1 cellular context compared by ENCODE assay signal in genomic region chr14:100304825-100305445, GRCh38.
TF ChIP-seq lines count a peak whose summit lies in the region.

No MANE protein-coding gene starts in this region.

TF ChIP-seq in HEK293, 187 proteins besides CTCF, POLR2A, EP300 and RAD21 (continued from another document and continues in another):
- TF ChIP-seq, protein P1, sequence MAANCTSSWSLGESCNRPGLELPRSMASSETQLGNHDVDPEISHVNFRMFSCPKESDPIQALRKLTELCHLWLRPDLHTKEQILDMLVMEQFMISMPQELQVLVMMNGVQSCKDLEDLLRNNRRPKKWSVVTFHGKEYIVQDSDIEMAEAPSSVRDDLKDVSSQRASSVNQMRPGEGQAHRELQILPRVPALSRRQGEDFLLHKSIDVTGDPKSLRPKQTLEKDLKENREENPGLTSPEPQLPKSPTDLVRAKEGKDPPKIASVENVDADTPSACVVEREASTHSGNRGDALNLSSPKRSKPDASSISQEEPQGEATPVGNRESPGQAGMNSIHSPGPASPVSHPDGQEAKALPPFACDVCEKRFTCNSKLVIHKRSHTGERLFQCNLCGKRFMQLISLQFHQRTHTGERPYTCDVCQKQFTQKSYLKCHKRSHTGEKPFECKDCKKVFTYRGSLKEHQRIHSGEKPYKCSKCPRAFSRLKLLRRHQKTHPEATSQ (tag by site-specific recombination; IDR thresholded peaks at IDR 0.05) = no peak
- no peak for TF ChIP-seq ZNF138 (tag by site-specific recombination; IDR thresholded peaks at IDR 0.05; ENCODE audit: borderline replicate concordance)
- no peak for TF ChIP-seq ZNF362 (tag by site-specific recombination; IDR thresholded peaks at IDR 0.05)
- TF ChIP-seq GFI1B (tag by site-specific recombination; IDR thresholded peaks at IDR 0.05) = no peak
- no peak for TF ChIP-seq TRIM28 (IDR thresholded peaks at IDR 0.05; ENCODE audit: borderline replicate concordance, low read length)
- TF ChIP-seq SP3 (tag by site-specific recombination; IDR thresholded peaks at IDR 0.05) = peak; percentile 60
- TF ChIP-seq ZNF140 (tag by site-specific recombination; IDR thresholded peaks at IDR 0.05) = no peak
- no peak for TF ChIP-seq GLI4 (tag by site-specific recombination; IDR thresholded peaks at IDR 0.05)
- TF ChIP-seq KLF10 (tag by site-specific recombination; IDR thresholded peaks at IDR 0.05) = peak; percentile 17; the same call in 1 of the 2 replicates
- TF ChIP-seq ZNF76 (tag by site-specific recombination; IDR thresholded peaks at IDR 0.05; ENCODE audit: borderline replicate concordance, low read depth) = no peak
- peak; percentile 65 for TF ChIP-seq PRDM10 (tag by site-specific recombination; IDR thresholded peaks at IDR 0.05)
- TF ChIP-seq, protein P2, sequence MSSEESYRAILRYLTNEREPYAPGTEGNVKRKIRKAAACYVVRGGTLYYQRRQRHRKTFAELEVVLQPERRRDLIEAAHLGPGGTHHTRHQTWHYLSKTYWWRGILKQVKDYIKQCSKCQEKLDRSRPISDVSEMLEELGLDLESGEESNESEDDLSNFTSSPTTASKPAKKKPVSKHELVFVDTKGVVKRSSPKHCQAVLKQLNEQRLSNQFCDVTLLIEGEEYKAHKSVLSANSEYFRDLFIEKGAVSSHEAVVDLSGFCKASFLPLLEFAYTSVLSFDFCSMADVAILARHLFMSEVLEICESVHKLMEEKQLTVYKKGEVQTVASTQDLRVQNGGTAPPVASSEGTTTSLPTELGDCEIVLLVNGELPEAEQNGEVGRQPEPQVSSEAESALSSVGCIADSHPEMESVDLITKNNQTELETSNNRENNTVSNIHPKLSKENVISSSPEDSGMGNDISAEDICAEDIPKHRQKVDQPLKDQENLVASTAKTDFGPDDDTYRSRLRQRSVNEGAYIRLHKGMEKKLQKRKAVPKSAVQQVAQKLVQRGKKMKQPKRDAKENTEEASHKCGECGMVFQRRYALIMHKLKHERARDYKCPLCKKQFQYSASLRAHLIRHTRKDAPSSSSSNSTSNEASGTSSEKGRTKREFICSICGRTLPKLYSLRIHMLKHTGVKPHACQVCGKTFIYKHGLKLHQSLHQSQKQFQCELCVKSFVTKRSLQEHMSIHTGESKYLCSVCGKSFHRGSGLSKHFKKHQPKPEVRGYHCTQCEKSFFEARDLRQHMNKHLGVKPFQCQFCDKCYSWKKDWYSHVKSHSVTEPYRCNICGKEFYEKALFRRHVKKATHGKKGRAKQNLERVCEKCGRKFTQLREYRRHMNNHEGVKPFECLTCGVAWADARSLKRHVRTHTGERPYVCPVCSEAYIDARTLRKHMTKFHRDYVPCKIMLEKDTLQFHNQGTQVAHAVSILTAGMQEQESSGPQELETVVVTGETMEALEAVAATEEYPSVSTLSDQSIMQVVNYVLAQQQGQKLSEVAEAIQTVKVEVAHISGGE (tag by site-specific recombination; conservative IDR thresholded peaks at IDR 0.05; ENCODE audit: low read depth) = no peak
- no peak for TF ChIP-seq ZNF623 (tag by site-specific recombination; IDR thresholded peaks at IDR 0.05)
- no peak for TF ChIP-seq ZNF24 (tag by site-specific recombination; IDR thresholded peaks at IDR 0.05)
- TF ChIP-seq, protein P3, sequence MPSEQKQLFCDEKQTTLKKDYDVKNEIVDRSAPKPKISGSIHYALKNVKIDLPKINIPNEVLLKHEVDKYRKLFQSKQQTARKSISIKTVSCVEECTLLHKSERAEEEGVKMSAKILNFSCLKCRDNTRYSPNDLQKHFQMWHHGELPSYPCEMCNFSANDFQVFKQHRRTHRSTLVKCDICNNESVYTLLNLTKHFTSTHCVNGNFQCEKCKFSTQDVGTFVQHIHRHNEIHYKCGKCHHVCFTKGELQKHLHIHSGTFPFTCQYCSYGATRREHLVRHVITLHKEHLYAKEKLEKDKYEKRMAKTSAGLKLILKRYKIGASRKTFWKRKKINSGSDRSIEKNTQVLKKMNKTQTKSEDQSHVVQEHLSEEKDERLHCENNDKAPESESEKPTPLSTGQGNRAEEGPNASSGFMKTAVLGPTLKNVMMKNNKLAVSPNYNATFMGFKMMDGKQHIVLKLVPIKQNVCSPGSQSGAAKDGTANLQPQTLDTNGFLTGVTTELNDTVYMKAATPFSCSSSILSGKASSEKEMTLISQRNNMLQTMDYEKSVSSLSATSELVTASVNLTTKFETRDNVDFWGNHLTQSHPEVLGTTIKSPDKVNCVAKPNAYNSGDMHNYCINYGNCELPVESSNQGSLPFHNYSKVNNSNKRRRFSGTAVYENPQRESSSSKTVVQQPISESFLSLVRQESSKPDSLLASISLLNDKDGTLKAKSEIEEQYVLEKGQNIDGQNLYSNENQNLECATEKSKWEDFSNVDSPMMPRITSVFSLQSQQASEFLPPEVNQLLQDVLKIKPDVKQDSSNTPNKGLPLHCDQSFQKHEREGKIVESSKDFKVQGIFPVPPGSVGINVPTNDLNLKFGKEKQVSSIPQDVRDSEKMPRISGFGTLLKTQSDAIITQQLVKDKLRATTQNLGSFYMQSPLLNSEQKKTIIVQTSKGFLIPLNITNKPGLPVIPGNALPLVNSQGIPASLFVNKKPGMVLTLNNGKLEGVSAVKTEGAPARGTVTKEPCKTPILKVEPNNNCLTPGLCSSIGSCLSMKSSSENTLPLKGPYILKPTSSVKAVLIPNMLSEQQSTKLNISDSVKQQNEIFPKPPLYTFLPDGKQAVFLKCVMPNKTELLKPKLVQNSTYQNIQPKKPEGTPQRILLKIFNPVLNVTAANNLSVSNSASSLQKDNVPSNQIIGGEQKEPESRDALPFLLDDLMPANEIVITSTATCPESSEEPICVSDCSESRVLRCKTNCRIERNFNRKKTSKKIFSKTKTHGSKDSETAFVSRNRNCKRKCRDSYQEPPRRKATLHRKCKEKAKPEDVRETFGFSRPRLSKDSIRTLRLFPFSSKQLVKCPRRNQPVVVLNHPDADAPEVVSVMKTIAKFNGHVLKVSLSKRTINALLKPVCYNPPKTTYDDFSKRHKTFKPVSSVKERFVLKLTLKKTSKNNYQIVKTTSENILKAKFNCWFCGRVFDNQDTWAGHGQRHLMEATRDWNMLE (tag by site-specific recombination; conservative IDR thresholded peaks at IDR 0.05; ENCODE audit: low read depth) = no peak
- no peak for TF ChIP-seq ZNF292 (tag by site-specific recombination; IDR thresholded peaks at IDR 0.05; ENCODE audit: borderline replicate concordance, low read depth)
- peak; percentile 64 for TF ChIP-seq ZNF600 (tag by site-specific recombination; IDR thresholded peaks at IDR 0.05)
- TF ChIP-seq PRDM6 (tag by site-specific recombination; IDR thresholded peaks at IDR 0.05) = no peak
- TF ChIP-seq REPIN1 (tag by site-specific recombination; IDR thresholded peaks at IDR 0.05; ENCODE audit: low read depth) = no peak
- TF ChIP-seq PRDM2 (tag by site-specific recombination; IDR thresholded peaks at IDR 0.05; ENCODE audit: borderline replicate concordance) = no peak
- no peak for TF ChIP-seq KLF7 (tag by site-specific recombination; IDR thresholded peaks at IDR 0.05; ENCODE audit: borderline replicate concordance)
- TF ChIP-seq ZXDB (tag by site-specific recombination; IDR thresholded peaks at IDR 0.05) = no peak
- TF ChIP-seq ZNF645 (tag by site-specific recombination; IDR thresholded peaks at IDR 0.05) = no peak
- no peak for TF ChIP-seq ZNF48 (tag by site-specific recombination; IDR thresholded peaks at IDR 0.05)
- TF ChIP-seq HOXC10 (CRISPR knock-in tag; IDR thresholded peaks at IDR 0.05) = no peak
- TF ChIP-seq ZNF174 (tag by site-specific recombination; IDR thresholded peaks at IDR 0.05) = no peak
- TF ChIP-seq KLF8 (tag by site-specific recombination; IDR thresholded peaks at IDR 0.05) = 0 out of 2 replicates have a peak, but pooled peaks have one; percentile 17
